1 cellular context compared by ENCODE assay signal in the genomic region with DNA sequence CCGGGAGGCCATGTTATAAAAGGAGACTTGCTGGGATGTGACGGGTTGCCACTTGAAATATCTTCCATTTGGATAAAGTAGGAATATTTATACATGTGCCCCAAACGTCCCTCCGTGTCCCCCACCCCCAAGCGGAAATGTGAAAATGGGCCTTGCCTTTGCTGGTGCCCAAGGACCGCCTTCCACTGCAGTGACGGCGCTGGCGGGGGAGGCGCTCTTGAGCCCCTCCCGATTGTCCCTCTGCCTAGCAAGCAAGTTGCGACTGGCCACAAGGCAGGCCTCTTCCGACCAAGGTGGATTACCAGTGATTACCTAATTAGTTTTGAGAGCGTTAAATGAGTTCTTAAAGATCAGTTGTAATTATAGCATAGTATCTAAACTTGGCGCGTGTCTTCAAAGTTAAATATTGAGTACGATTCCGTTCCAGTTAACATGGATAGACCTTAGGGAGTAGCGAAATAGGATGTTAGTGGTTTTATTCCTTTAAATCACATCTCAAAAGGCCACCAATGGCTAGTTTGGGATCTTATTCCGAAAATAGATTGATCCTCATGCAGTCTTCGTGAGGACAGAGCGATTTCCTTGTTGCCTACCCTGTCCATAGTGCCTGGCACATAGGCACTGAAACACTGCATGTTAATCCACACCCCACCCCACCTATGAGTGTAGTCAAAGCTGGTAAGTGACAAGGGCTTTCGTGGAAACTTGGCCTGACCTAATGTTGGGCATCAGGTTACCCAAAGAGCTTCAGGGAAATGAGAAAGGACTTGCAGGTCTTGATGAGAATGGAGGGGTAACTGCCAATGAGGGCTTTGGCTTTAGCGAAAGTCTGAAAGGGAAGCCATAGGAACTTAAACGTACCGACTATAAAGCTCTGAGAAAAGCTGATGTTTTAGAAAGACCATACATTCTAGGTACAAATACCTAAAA.
TF ChIP-seq lines count a peak whose summit lies in the region.

No MANE protein-coding gene starts in this region.

TF ChIP-seq in HCT116, 20 proteins besides CTCF, POLR2A, EP300 and RAD21 (continued from another document):
- TF ChIP-seq, protein P1, sequence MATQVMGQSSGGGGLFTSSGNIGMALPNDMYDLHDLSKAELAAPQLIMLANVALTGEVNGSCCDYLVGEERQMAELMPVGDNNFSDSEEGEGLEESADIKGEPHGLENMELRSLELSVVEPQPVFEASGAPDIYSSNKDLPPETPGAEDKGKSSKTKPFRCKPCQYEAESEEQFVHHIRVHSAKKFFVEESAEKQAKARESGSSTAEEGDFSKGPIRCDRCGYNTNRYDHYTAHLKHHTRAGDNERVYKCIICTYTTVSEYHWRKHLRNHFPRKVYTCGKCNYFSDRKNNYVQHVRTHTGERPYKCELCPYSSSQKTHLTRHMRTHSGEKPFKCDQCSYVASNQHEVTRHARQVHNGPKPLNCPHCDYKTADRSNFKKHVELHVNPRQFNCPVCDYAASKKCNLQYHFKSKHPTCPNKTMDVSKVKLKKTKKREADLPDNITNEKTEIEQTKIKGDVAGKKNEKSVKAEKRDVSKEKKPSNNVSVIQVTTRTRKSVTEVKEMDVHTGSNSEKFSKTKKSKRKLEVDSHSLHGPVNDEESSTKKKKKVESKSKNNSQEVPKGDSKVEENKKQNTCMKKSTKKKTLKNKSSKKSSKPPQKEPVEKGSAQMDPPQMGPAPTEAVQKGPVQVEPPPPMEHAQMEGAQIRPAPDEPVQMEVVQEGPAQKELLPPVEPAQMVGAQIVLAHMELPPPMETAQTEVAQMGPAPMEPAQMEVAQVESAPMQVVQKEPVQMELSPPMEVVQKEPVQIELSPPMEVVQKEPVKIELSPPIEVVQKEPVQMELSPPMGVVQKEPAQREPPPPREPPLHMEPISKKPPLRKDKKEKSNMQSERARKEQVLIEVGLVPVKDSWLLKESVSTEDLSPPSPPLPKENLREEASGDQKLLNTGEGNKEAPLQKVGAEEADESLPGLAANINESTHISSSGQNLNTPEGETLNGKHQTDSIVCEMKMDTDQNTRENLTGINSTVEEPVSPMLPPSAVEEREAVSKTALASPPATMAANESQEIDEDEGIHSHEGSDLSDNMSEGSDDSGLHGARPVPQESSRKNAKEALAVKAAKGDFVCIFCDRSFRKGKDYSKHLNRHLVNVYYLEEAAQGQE (IDR thresholded peaks at IDR 0.05; ENCODE audit: low read depth): no peak
- TF ChIP-seq EGR1 (IDR thresholded peaks at IDR 0.05; ENCODE audit: low read depth) (no peak), ZNF274 (IDR thresholded peaks at IDR 0.05; ENCODE audit: low read depth, low read length) (no peak), TCF7L2 (IDR thresholded peaks at IDR 0.05; ENCODE audit: borderline replicate concordance, extremely low read depth, insufficient read depth, insufficient read length) (no peak), ELF1 (IDR thresholded peaks at IDR 0.05; ENCODE audit: borderline replicate concordance, low read depth) (no peak), CBX3 (IDR thresholded peaks at IDR 0.05; ENCODE audit: low read depth) (peak; percentile 27; the same call in 1 of the 2 replicates), ZFX (IDR thresholded peaks at IDR 0.05) (peak; percentile 5; the same call in 1 of the 2 replicates), EZH2 (IDR thresholded peaks at IDR 0.05) (no peak), POLR2AphosphoS5 (IDR thresholded peaks at IDR 0.05; ENCODE audit: low read depth, low read length) (peak; percentile 67), JUND (IDR thresholded peaks at IDR 0.05) (no peak; the same call in 1 of the 2 replicates), SRF (IDR thresholded peaks at IDR 0.05; ENCODE audit: low read depth) (peak; percentile 86), FOSL1 (IDR thresholded peaks at IDR 0.05; ENCODE audit: low read depth) (no peak), SIN3A (IDR thresholded peaks at IDR 0.05; ENCODE audit: low read depth) (no peak; the same call in none of the 2 replicates), SP1 (IDR thresholded peaks at IDR 0.05; ENCODE audit: low read depth) (no peak; the same call in 1 of the 2 replicates)
- TF ChIP-seq, protein P2, sequence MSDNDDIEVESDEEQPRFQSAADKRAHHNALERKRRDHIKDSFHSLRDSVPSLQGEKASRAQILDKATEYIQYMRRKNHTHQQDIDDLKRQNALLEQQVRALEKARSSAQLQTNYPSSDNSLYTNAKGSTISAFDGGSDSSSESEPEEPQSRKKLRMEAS (IDR thresholded peaks at IDR 0.05): peak; percentile 47
- TF ChIP-seq, protein P3, sequence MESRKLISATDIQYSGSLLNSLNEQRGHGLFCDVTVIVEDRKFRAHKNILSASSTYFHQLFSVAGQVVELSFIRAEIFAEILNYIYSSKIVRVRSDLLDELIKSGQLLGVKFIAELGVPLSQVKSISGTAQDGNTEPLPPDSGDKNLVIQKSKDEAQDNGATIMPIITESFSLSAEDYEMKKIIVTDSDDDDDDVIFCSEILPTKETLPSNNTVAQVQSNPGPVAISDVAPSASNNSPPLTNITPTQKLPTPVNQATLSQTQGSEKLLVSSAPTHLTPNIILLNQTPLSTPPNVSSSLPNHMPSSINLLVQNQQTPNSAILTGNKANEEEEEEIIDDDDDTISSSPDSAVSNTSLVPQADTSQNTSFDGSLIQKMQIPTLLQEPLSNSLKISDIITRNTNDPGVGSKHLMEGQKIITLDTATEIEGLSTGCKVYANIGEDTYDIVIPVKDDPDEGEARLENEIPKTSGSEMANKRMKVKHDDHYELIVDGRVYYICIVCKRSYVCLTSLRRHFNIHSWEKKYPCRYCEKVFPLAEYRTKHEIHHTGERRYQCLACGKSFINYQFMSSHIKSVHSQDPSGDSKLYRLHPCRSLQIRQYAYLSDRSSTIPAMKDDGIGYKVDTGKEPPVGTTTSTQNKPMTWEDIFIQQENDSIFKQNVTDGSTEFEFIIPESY (IDR thresholded peaks at IDR 0.05; ENCODE audit: extremely low read depth, insufficient replicate concordance, low read length): no peak
- TF ChIP-seq, protein P4, sequence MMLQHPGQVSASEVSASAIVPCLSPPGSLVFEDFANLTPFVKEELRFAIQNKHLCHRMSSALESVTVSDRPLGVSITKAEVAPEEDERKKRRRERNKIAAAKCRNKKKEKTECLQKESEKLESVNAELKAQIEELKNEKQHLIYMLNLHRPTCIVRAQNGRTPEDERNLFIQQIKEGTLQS (IDR thresholded peaks at IDR 0.05): no peak
